ENCODE assay signal across 22 cellular contexts in genomic region chr11:74268451-74268850, GRCh38. TPM values are rescaled to one million over a fixed set of nuclear protein-coding genes. Genes with fewer than 3 reads are reported as not detected.
A peak's percentile ranks its signal among the peaks of the same experiment; 100 is the strongest.
DNase-seq lines count a peak whose midpoint lies in the region; ATAC-seq, FAIRE-seq and TF ChIP-seq lines count a peak whose summit lies in the region.
"Had no signal": no experiment of that assay in that cellular context is flagged by ENCODE, and none has a peak within 500 bp of the region (broad histone marks: within the 10 kb centered on the region; RNA-seq: fewer than 3 reads in every experiment).

No MANE protein-coding gene starts in this region.

- H3K9me3 ChIP-seq in lower lobe of right lung (no peaks in the 10 kb centered on the region), prostate gland (no peaks in the 10 kb centered on the region)

- intact Hi-C loops in lower lobe of right lung (cut with DNase I) (no loop called here), prostate gland (cut with DNase I) (no loop called here)

- no peak for TF ChIP-seq CTCF in bronchial epithelial cell (IDR thresholded peaks at IDR 0.05; ENCODE audit: insufficient read depth, low read length, severe bottlenecking)
- TF ChIP-seq CTCF in lower lobe of right lung (IDR thresholded peaks at IDR 0.05) = no peak
- TF ChIP-seq CTCF in prostate gland (IDR thresholded peaks at IDR 0.05) = no peak

- H3K36me3 ChIP-seq in bronchial epithelial cell (ENCODE audit: control insufficient read depth, insufficient read depth, low read length) = no peaks in the 10 kb centered on the region
- H3K36me3 ChIP-seq in lower lobe of right lung = no peaks in the 10 kb centered on the region
- no peaks in the 10 kb centered on the region for H3K36me3 ChIP-seq in prostate gland

- FAIRE-seq in bronchial epithelial cell (lab: Jason Lieb, UNC) = no peak
- FAIRE-seq: GM12891, GM19239 had no signal

- H3K27ac ChIP-seq in lower lobe of right lung (no peak overlapping the region), prostate gland (no peak overlapping the region)
- H3K27ac ChIP-seq: 22Rv1 had no signal

- POLR2A ChIA-PET in HEK293T (lab: Yijun Ruan, JAX) = no interaction called here

- ATAC-seq in lower lobe of right lung = no peak
- ATAC-seq: GM23338, SK-N-SH treated with all-trans-retinoic acid at 6 μM for 48 hours had no signal

- CTCF ChIA-PET in HEK293T (lab: Yijun Ruan, JAX) = no interaction called here

- H3K27me3 ChIP-seq in bronchial epithelial cell (ENCODE audit: control insufficient read depth, insufficient read depth, low read length) (peaks cover 1% of the 10 kb centered on the region), lower lobe of right lung (ENCODE audit: low read depth) (no peaks in the 10 kb centered on the region), prostate gland (replicated peaks; ENCODE audit: insufficient read depth) (no peaks in the 10 kb centered on the region)

- peak; percentile 23 for DNase-seq in DMS79 treated with DMSO at 0.1 percent for 48 hours (lab: John Stamatoyannopoulos, UW)
- no peak for DNase-seq in DMS79 (lab: John Stamatoyannopoulos, UW)
- peak; percentile 65 for DNase-seq in NCI-H69 (lab: John Stamatoyannopoulos, UW)
- peak; percentile 69 for DNase-seq in bronchial epithelial cell (ENCODE audit: low read depth)
- DNase-seq in lower lobe of right lung = no peak
- no peak for DNase-seq in Ammon's horn (ENCODE audit: low spot score)
- no peak for DNase-seq in HEK293T (ENCODE audit: extremely low spot score)
- no peak for DNase-seq in prostate gland (ENCODE audit: low spot score)
- DNase-seq: CD4-positive, alpha-beta memory T cell; DMS153; HCEC 1CT; NCI-H187; NCI-H526 treated with DMSO at 0.1 percent for 48 hours; NK-92 treated with Interleukin-12 subunit alpha and Interleukin-12 subunit beta, amount 100 ng/mL, for 24 hours; SIG-M5; T-cell had no signal

- 84% methylated on average over 4 of the region's 4 CpGs for WGBS in prostate gland

- H3K4me3 ChIP-seq in bronchial epithelial cell (ENCODE audit: low read depth, low read length) = no peak overlapping the region
- no peak overlapping the region for H3K4me3 ChIP-seq in lower lobe of right lung
- H3K4me3 ChIP-seq in prostate gland = no peak overlapping the region
- H3K4me3 ChIP-seq: GM23338 had no signal

- H3K4me1 ChIP-seq in lower lobe of right lung (no peaks in the 10 kb centered on the region), prostate gland (replicated peaks) (no peaks in the 10 kb centered on the region)

- TF ChIP-seq POLR2A in prostate gland (IDR thresholded peaks at IDR 0.05) = no peak

TF ChIP-seq in HEK293T, 16 proteins besides CTCF, POLR2A, EP300 and RAD21:
- TF ChIP-seq FOXA1 (IDR thresholded peaks at IDR 0.05) (no peak), ZNF384 (IDR thresholded peaks at IDR 0.05) (no peak), BHLHE40 (IDR thresholded peaks at IDR 0.05; ENCODE audit: borderline replicate concordance) (no peak), NFRKB (IDR thresholded peaks at IDR 0.05) (no peak), HDGF (IDR thresholded peaks at IDR 0.05; ENCODE audit: borderline replicate concordance) (no peak), FOXM1 (IDR thresholded peaks at IDR 0.05; ENCODE audit: borderline replicate concordance) (no peak), SP1 (IDR thresholded peaks at IDR 0.05) (no peak), CTBP1 (IDR thresholded peaks at IDR 0.05; ENCODE audit: borderline replicate concordance) (no peak)

RNA-seq across cellular contexts. Expression of gene P4HA3, which starts 43.0 kb away (rescaled TPM):
- total RNA-seq in bronchial epithelial cell = under 0.01 and 0.26 TPM in 2 replicates
- 0.56 TPM for total RNA-seq in lower lobe of right lung
- 1 to 10 TPM in 1 of 2 donors, under 1 TPM in 1; 0.80 to 1.9 TPM for total RNA-seq in prostate gland
- total RNA-seq: B cell; CD4-positive, alpha-beta memory T cell; GM23338; T-cell had no signal

Comparison
In these comparisons a context has a peak if more than half of its experiments do, and no peak if none do; other contexts are left out.
1. DNase-seq: peak in DMS79 treated with DMSO at 0.1 percent for 48 hours (single experiment), NCI-H69 (single experiment) and bronchial epithelial cell (single experiment); none in DMS79 (single experiment), lower lobe of right lung (single experiment), Ammon's horn (single experiment), HEK293T (single experiment) and prostate gland (single experiment).